ENCODE assay signal across 17 cellular contexts in genomic region chr2:28310107-28310506, GRCh38.
A peak's percentile ranks its signal among the peaks of the same experiment; 100 is the strongest.
DNase-seq lines count a peak whose midpoint lies in the region; ATAC-seq and TF ChIP-seq lines count a peak whose summit lies in the region.
"Had no signal": no experiment of that assay in that cellular context is flagged by ENCODE, and none has a peak within 500 bp of the region (broad histone marks: within the 10 kb centered on the region; RNA-seq: fewer than 3 reads in every experiment).

No MANE protein-coding gene starts in this region.

- WGBS in sigmoid colon, 2 donors = 86 to 89% methylated on average over 2 of the region's 2 CpGs

- H3K9me3 ChIP-seq in BE2C = no peaks in the 10 kb centered on the region; the same call in 1 of the 2 replicates
- H3K9me3 ChIP-seq in sigmoid colon = no peaks in the 10 kb centered on the region
- H3K9me3 ChIP-seq: SJSA1 had no signal

- ATAC-seq in GM19324 (IDR thresholded peaks at IDR 0.05; ENCODE audit: low FRiP score, unreplicated experiment) = no peak

- H3K4me1 ChIP-seq in BE2C = peaks cover 8% of the 10 kb centered on the region; the same call in 1 of the 2 replicates
- peaks cover 0 to 14% (median 2%) of the 10 kb centered on the region in 4 donors for H3K4me1 ChIP-seq in sigmoid colon

- DNase-seq in BE2C (peak; percentile 45), NCI-H524 (lab: John Stamatoyannopoulos, UW) (peak; percentile 82 to 96), dorsolateral prefrontal cortex (no peak), pons (ENCODE audit: low spot score) (peak; percentile 78), SKM-1 treated with dmso at 0.1 percent for 144 hours (lab: John Stamatoyannopoulos, UW; ENCODE audit: unreplicated experiment) (no peak), sigmoid colon (no peak), HFFc6 (no peak)
- DNase-seq: 8988T, DMS153, EL, H7, NCI-H1436 treated with DMSO at 0.1 percent for 48 hours, NCI-H2081 treated with DMSO at 0.1 percent for 48 hours, NCI-H226, RPMI8226 had no signal

- no peak for TF ChIP-seq CTCF in BE2C (IDR thresholded peaks at IDR 0.05; ENCODE audit: low read depth, low read length)
- no peak for TF ChIP-seq CTCF in dorsolateral prefrontal cortex (IDR thresholded peaks at IDR 0.05 in 54 of 56, conservative IDR thresholded peaks at IDR 0.05 in 2 of 56; ENCODE audit: low read depth in 1 of 56, partially characterized antibody in 56 of 56)
- no peak for TF ChIP-seq CTCF in sigmoid colon (IDR thresholded peaks at IDR 0.05)
- TF ChIP-seq CTCF in HFFc6 (IDR thresholded peaks at IDR 0.05) = no peak

- TF ChIP-seq POLR2A in sigmoid colon (IDR thresholded peaks at IDR 0.05) = no peak

- no peak for TF ChIP-seq EP300 in sigmoid colon (IDR thresholded peaks at IDR 0.05)

- H3K27me3 ChIP-seq in BE2C (no peaks in the 10 kb centered on the region), dorsolateral prefrontal cortex (no peaks in the 10 kb centered on the region), sigmoid colon (no peaks in the 10 kb centered on the region)
- H3K27me3 ChIP-seq: SJSA1 had no signal

- peaks cover 24% of the 10 kb centered on the region for H3K36me3 Mint-ChIP-seq in HFFc6 (ENCODE audit: low read depth)

- no peak overlapping the region for H3K4me3 Mint-ChIP-seq in HFFc6

- H3K4me3 ChIP-seq in BE2C (ENCODE audit: low read depth, low read length) (no peak overlapping the region), dorsolateral prefrontal cortex (no peak overlapping the region), sigmoid colon (no peak overlapping the region)
- H3K4me3 ChIP-seq: SJSA1 had no signal

- intact Hi-C loops in dorsolateral prefrontal cortex (cut with DNase I) = no loop called here
- intact Hi-C loops in sigmoid colon (cut with DNase I) = no loop called here

- H3K27me3 Mint-ChIP-seq in HFFc6 (ENCODE audit: insufficient read depth) = peaks cover 5% of the 10 kb centered on the region

- H3K27ac ChIP-seq in dorsolateral prefrontal cortex (peak overlapping the region in 51 of 59 donors; percentile 5 to 89 (median 74)), sigmoid colon (no peak overlapping the region)
- H3K27ac ChIP-seq: SJSA1 had no signal

- no peak overlapping the region for H3K27ac Mint-ChIP-seq in HFFc6

- H3K36me3 ChIP-seq in BE2C = no peaks in the 10 kb centered on the region
- no peaks in the 10 kb centered on the region for H3K36me3 ChIP-seq in sigmoid colon
- H3K36me3 ChIP-seq: SJSA1 had no signal

- peaks cover 19% of the 10 kb centered on the region for H3K4me1 Mint-ChIP-seq in HFFc6 (ENCODE audit: low read depth)

- H3K9me3 Mint-ChIP-seq in HFFc6 = peaks cover 5% of the 10 kb centered on the region

Comparison
In these comparisons a context has a peak if more than half of its experiments do, and no peak if none do; other contexts are left out.
1. DNase-seq: peak in BE2C (single experiment), NCI-H524 (2 of 2) and pons (single experiment); none in dorsolateral prefrontal cortex (0 of 10), SKM-1 treated with dmso at 0.1 percent for 144 hours (single experiment), sigmoid colon (single experiment) and HFFc6 (single experiment).
2. H3K27ac ChIP-seq: peak in dorsolateral prefrontal cortex (51 of 59); none in sigmoid colon (0 of 4).